8 cellular contexts compared by ENCODE assay signal in genomic region chr12:122063691-122064033, GRCh38. TPM values are rescaled to one million over a fixed set of nuclear protein-coding genes. Genes with fewer than 3 reads are reported as not detected.
DNase-seq lines count a peak whose midpoint lies in the region; ATAC-seq and TF ChIP-seq lines count a peak whose summit lies in the region.

No MANE protein-coding gene starts in this region.

- DNase-seq in Panc1 (ENCODE audit: low read depth, low spot score): no peak
- no peak for DNase-seq in esophagus muscularis mucosa (ENCODE audit: extremely low spot score)
- DNase-seq in ovary: peak in 4 of 5 donors; percentile 49 to 68 (median 60)
- DNase-seq in LoVo (ENCODE audit: low spot score): no peak
- DNase-seq in NCI-H774 (lab: John Stamatoyannopoulos, UW): no peak
- DNase-seq in retina: no peak

- POLR2A ChIA-PET in Panc1 (lab: Charles Lee): no interaction called here

- intact Hi-C loops in Panc1 (cut with micrococcal nuclease; ENCODE audit: unreplicated experiment): no loop called here
- intact Hi-C loops in esophagus muscularis mucosa (cut with DNase I): no loop called here
- intact Hi-C loops in ovary (cut with DNase I): loop anchor here in 1 of 4 donors (2.0 kb wide), 1 partner anchor 17 kb away; no protein-coding TSS in a partner anchor

- in situ Hi-C loops in Panc1 (cut with HindIII; ENCODE audit: low pct_unique_long_range_greater_than_20kb, low sequenced_read_pairs): no loop called here

- peaks cover 9 to 35% (median 30%) of the 10 kb centered on the region in 11 experiments for H3K36me3 ChIP-seq in BLaER1 treated with 17β-estradiol and CSF1 and Interleukin-3, amounts not matched to agents 10 nM and 100 nM
- H3K36me3 ChIP-seq in Panc1 (ENCODE audit: control insufficient read depth, insufficient read depth, low read length) (no peaks in the 10 kb centered on the region), esophagus muscularis mucosa (peaks cover 0 to 8% (median 4%) of the 10 kb centered on the region in 4 donors), ovary (no peaks in the 10 kb centered on the region)

- peaks cover 64 to 72% (median 68%) of the 10 kb centered on the region in 10 experiments for H3K4me1 ChIP-seq in BLaER1 treated with 17β-estradiol and CSF1 and Interleukin-3, amounts not matched to agents 10 nM and 100 nM
- H3K4me1 ChIP-seq in Panc1 (ENCODE audit: control insufficient read depth, insufficient read depth, low read length) (peaks cover 41% of the 10 kb centered on the region), esophagus muscularis mucosa (peaks cover 42 to 85% (median 70%) of the 10 kb centered on the region in 4 donors), ovary (ENCODE audit: insufficient read depth) (peaks cover 32% of the 10 kb centered on the region)

- peak overlapping the region; percentile 54 to 98 (median 88); a peak in 21 of 22 replicates for H3K27ac ChIP-seq in BLaER1 treated with 17β-estradiol and CSF1 and Interleukin-3, amounts not matched to agents 10 nM and 100 nM
- peak overlapping the region; percentile 83 for H3K27ac ChIP-seq in Panc1 (ENCODE audit: low read length)
- H3K27ac ChIP-seq in esophagus muscularis mucosa (replicated peaks in 1 of 4): peak overlapping the region; percentile 79 to 84 (median 82)
- peak overlapping the region; percentile 58 to 92 for H3K27ac ChIP-seq in ovary

- peak; percentile 9 for ATAC-seq in Panc1
- no peak for ATAC-seq in HG03469 (IDR thresholded peaks at IDR 0.05; ENCODE audit: unreplicated experiment)

- BruUV-seq in Panc1 (replicated peaks; lab: Mats Ljungman, UMichigan): no TSS peak

- peak overlapping the region in 8 of 10 experiments; percentile 16 to 59 (median 36); a peak in 12 of 20 replicates for H3K4me3 ChIP-seq in BLaER1 treated with 17β-estradiol and CSF1 and Interleukin-3, amounts not matched to agents 10 nM and 100 nM
- no peak overlapping the region for H3K4me3 ChIP-seq in Panc1 (ENCODE audit: low read depth in 2 of 2, low read length in 2 of 2)
- H3K4me3 ChIP-seq in esophagus muscularis mucosa: peak overlapping the region in 2 of 4 donors; percentile 18 to 29
- H3K4me3 ChIP-seq in ovary: no peak overlapping the region

- no peak for TF ChIP-seq EP300 in esophagus muscularis mucosa (IDR thresholded peaks at IDR 0.05)
- no peak for TF ChIP-seq EP300 in ovary (IDR thresholded peaks at IDR 0.05)

- TF ChIP-seq POLR2A in esophagus muscularis mucosa (IDR thresholded peaks at IDR 0.05; ENCODE audit: low read depth) (no peak), ovary (IDR thresholded peaks at IDR 0.05) (no peak)

- no peak for TF ChIP-seq CTCF in Panc1 (IDR thresholded peaks at IDR 0.05)
- TF ChIP-seq CTCF in esophagus muscularis mucosa (IDR thresholded peaks at IDR 0.05): no peak
- no peak for TF ChIP-seq CTCF in ovary (IDR thresholded peaks at IDR 0.05)

- peaks cover 0 to 19% (median 0%) of the 10 kb centered on the region in 11 experiments; a peak in 5 of 22 replicates for H4K20me1 ChIP-seq in BLaER1 treated with 17β-estradiol and CSF1 and Interleukin-3, amounts not matched to agents 10 nM and 100 nM

- CTCF ChIA-PET in Panc1 (lab: Charles Lee): interaction anchor here (0.8 kb wide), 1 partner anchor 227 kb away, joined by 3 read pairs; no protein-coding TSS in a partner anchor

- 71% methylated on average over 6 of the region's 6 CpGs for WGBS in esophagus muscularis mucosa
- WGBS in ovary, 3 donors: 22 to 25% (median 23%) methylated on average over 6 of the region's 6 CpGs

- peak overlapping the region; percentile 76 to 95 (median 88) for H3K4me2 ChIP-seq in BLaER1 treated with 17β-estradiol and CSF1 and Interleukin-3, amounts not matched to agents 10 nM and 100 nM

- no peaks in the 10 kb centered on the region for H3K27me3 ChIP-seq in BLaER1 treated with 17β-estradiol and CSF1 and Interleukin-3, amounts not matched to agents 10 nM and 100 nM
- H3K27me3 ChIP-seq in Panc1 (ENCODE audit: control insufficient read depth, insufficient read depth, low read length) (no peaks in the 10 kb centered on the region), esophagus muscularis mucosa (no peaks in the 10 kb centered on the region), ovary (no peaks in the 10 kb centered on the region)

- H3K9ac ChIP-seq in BLaER1 treated with 17β-estradiol and CSF1 and Interleukin-3, amounts not matched to agents 10 nM and 100 nM: peak overlapping the region; percentile 56 to 87 (median 64); a peak in 21 of 22 replicates

- H3K9me3 ChIP-seq in BLaER1 treated with 17β-estradiol and CSF1 and Interleukin-3, amounts not matched to agents 10 nM and 100 nM (replicated peaks in 1 of 11): no peaks in the 10 kb centered on the region
- H3K9me3 ChIP-seq in Panc1 (ENCODE audit: control insufficient read depth, insufficient read depth, low read depth, low read length) (no peaks in the 10 kb centered on the region), esophagus muscularis mucosa (no peaks in the 10 kb centered on the region), ovary (no peaks in the 10 kb centered on the region)

RNA-seq across cellular contexts. Expression of gene MLXIP, which starts 14.9 kb away (rescaled TPM):
- total RNA-seq in Panc1 (2021; ENCODE audit: unreplicated experiment) (124 TPM), esophagus muscularis mucosa (10 to 100 TPM; 33.8 to 82.2 (median 50.9) TPM), ovary (100 to 1,000 TPM in 2 of 7 donors, 10 to 100 TPM in 5; 23.2 to 111 (median 85.9) TPM)
- 115 TPM for polyA plus RNA-seq in Panc1 (2012; ENCODE audit: insufficient read length)
- polyA plus RNA-seq in ovary: 10 to 100 TPM; 34.0 to 43.7 TPM

RNA-seq across cellular contexts. Expression of gene BCL7A, which starts 42.0 kb away (rescaled TPM):
- total RNA-seq in Panc1 (2021; ENCODE audit: unreplicated experiment): 14.5 TPM
- polyA plus RNA-seq in Panc1 (2012; ENCODE audit: insufficient read length): 15.1 TPM
- 10 to 100 TPM in 1 of 4 donors, 1 to 10 TPM in 3; 2.9 to 10.1 (median 6.3) TPM for total RNA-seq in esophagus muscularis mucosa
- 1 to 10 TPM; 4.4 to 9.1 (median 7.2) TPM for total RNA-seq in ovary
- polyA plus RNA-seq in ovary: 1 to 10 TPM; 5.0 to 6.4 TPM

Comparison
In these comparisons a context has a peak if more than half of its experiments do, and no peak if none do; other contexts are left out.
1. H3K4me3 ChIP-seq: peak in BLaER1 treated with 17β-estradiol and CSF1 and Interleukin-3, amounts not matched to agents 10 nM and 100 nM (8 of 10); none in Panc1 (0 of 2) and ovary (single experiment).
2. DNase-seq: peak in ovary (4 of 5); none in Panc1 (single experiment), esophagus muscularis mucosa (single experiment), LoVo (single experiment), NCI-H774 (single experiment) and retina (single experiment).
3. Peak in every context shown above with its lines, with median percentiles within 50 percentile points of each other: H3K27ac ChIP-seq.